8 cellular contexts compared by ENCODE assay signal in the genomic region with DNA sequence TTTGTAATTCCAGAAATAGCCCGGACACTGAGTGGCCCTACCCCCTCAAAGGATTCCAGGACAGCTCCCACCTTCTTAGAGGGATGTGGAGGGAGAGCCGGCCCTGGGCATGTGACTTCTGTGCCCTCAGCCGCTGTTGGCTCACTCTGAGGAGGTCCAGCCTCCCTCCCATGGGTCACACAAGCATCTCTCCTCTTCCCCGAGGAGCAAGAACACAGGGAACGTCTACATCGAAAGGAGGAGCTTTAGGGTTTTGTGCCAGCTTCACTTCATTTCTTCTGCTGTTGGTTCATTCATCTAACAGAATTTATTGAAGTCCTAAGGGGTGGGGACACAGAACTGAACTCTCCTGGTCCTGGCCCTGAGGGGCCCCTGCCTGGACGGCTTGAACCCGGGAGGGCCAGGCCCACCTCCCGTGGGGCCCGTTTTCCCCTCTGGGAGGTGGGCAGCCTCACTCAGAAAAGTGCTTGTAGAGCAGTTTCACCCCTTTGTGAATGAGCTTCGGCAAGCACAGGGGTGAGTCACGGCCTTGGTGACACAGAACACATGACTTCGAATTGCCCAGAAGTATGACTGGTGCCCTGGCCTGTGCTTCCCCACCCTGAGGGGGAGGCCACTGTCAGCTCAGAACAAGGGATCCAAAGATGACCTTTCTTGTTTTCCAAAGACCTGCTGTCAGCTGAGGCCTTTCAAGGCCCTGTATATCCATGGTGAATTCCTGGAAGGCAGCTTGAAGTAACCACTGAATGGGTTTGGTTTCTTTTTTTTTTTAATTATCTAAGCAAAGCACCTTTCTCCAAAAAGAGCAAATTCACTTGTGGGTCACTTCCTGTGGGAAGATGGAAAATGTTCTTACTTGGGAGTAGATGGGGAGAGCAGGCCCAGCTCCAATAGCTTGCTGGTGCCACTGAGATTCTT. TPM values are rescaled to one million over a fixed set of nuclear protein-coding genes. Genes with fewer than 3 reads are reported as not detected.
DNase-seq lines count a peak whose midpoint lies in the region; ATAC-seq lines count a peak whose summit lies in the region.

No MANE protein-coding gene starts in this region.

- peak; percentile 91 to 95 for ATAC-seq in activated naive CD4-positive, alpha-beta T cell treated with anti-CD3 and anti-CD28 coated beads, Interleukin-2, amount 50 U/mL, for 72 hours
- ATAC-seq in left ventricle myocardium superior (peak; percentile 76), HG02981 (IDR thresholded peaks at IDR 0.05; ENCODE audit: unreplicated experiment) (no peak)

- H3K9me3 Mint-ChIP-seq in activated naive CD4-positive, alpha-beta T cell treated with anti-CD3 and anti-CD28 coated beads, Interleukin-2, amount 50 U/mL, for 72 hours, result no peaks in the 10 kb centered on the region

- intact Hi-C loops in left ventricle myocardium superior (cut with micrococcal nuclease), result loop anchor here (5.0 kb wide), 1 partner anchor 488 kb away; the partner anchor contains the start of gene BAZ1A

- no peaks in the 10 kb centered on the region for H3K36me3 Mint-ChIP-seq in activated naive CD4-positive, alpha-beta T cell treated with anti-CD3 and anti-CD28 coated beads, Interleukin-2, amount 50 U/mL, for 72 hours

- peak; percentile 1 for DNase-seq in GOT3 (lab: John Stamatoyannopoulos, UW)
- DNase-seq in RPMI8226, result peak; percentile 63
- DNase-seq in activated naive CD4-positive, alpha-beta T cell treated with anti-CD3 and anti-CD28 coated beads, Interleukin-2, amount 50 U/mL, for 72 hours (ENCODE audit: low spot score in 2 of 2), result peak; percentile 76 to 87
- DNase-seq in left ventricle myocardium superior, result peak; percentile 49
- DNase-seq in stimulated activated CD4-positive, alpha-beta T cell treated with anti-CD3 and anti-CD28 coated beads, Interleukin-12 subunit alpha, Interleukin-12 subunit beta, amount 100 ng/mL, for 48 hours (ENCODE audit: low read depth in 2 of 3, low spot score in 1 of 3), result peak; percentile 73 to 81 (median 79)
- no peak for DNase-seq in ecto neural progenitor cell (ENCODE audit: low spot score)
- DNase-seq in NCI-H1436 treated with DMSO at 0.1 percent for 48 hours (lab: John Stamatoyannopoulos, UW), result no peak

- H3K27ac Mint-ChIP-seq in activated naive CD4-positive, alpha-beta T cell treated with anti-CD3 and anti-CD28 coated beads, Interleukin-2, amount 50 U/mL, for 72 hours, result peak overlapping the region; percentile 98 to 99

RNA-seq across cellular contexts. Expression of gene NFKBIA, which starts 39.2 kb away (rescaled TPM):
- 100 to 1,000 TPM; 150 to 303 TPM for total RNA-seq in activated naive CD4-positive, alpha-beta T cell treated with anti-CD3 and anti-CD28 coated beads, Interleukin-2, amount 50 U/mL, for 72 hours
- total RNA-seq in left ventricle myocardium superior, result 96.4 TPM

Comparison
In these comparisons a context has a peak if more than half of its experiments do, and no peak if none do; other contexts are left out.
1. DNase-seq: peak in GOT3 (single experiment), RPMI8226 (single experiment), activated naive CD4-positive, alpha-beta T cell treated with anti-CD3 and anti-CD28 coated beads, Interleukin-2, amount 50 U/mL, for 72 hours (2 of 2), left ventricle myocardium superior (single experiment) and stimulated activated CD4-positive, alpha-beta T cell treated with anti-CD3 and anti-CD28 coated beads, Interleukin-12 subunit alpha, Interleukin-12 subunit beta, amount 100 ng/mL, for 48 hours (3 of 3); none in ecto neural progenitor cell (single experiment) and NCI-H1436 treated with DMSO at 0.1 percent for 48 hours (single experiment).